11 cellular contexts compared by ENCODE assay signal in genomic region chr11:60994450-60995135, GRCh38. TPM values are rescaled to one million over a fixed set of nuclear protein-coding genes. Genes with fewer than 3 reads are reported as not detected.
DNase-seq lines count a peak whose midpoint lies in the region; ATAC-seq, FAIRE-seq and TF ChIP-seq lines count a peak whose summit lies in the region.
"Had no signal": no experiment of that assay in that cellular context is flagged by ENCODE, and none has a peak within 500 bp of the region (broad histone marks: within the 10 kb centered on the region; RNA-seq: fewer than 3 reads in every experiment).

No MANE protein-coding gene starts in this region.

- H3K36me3 ChIP-seq in CD8-positive, alpha-beta memory T cell (ENCODE audit: insufficient read depth, low read length), result peaks cover 41% of the 10 kb centered on the region
- no peaks in the 10 kb centered on the region for H3K36me3 ChIP-seq in mucosa of descending colon (ENCODE audit: low read depth)
- H3K36me3 ChIP-seq in GM23338 (ENCODE audit: insufficient read depth), result no peaks in the 10 kb centered on the region

- POLR2A ChIA-PET in A549 (lab: Yijun Ruan, JAX), result interaction anchor here (1.4 kb wide), 1 partner anchor 10 kb away, joined by 3 read pairs; no protein-coding TSS in a partner anchor
- POLR2A ChIA-PET in CD8-positive, alpha-beta memory T cell (lab: Charles Lee), result no interaction called here

- DNase-seq in A549 (ENCODE audit: low read depth in 1 of 2, low spot score in 1 of 2) (no peak), mucosa of descending colon (no peak), HT-29 (ENCODE audit: low spot score) (no peak), GM23338 (ENCODE audit: low spot score) (no peak)
- no peak for DNase-seq in CD8-positive, alpha-beta memory T cell
- DNase-seq in activated T-helper 1 cell treated with anti-CD3 and anti-CD28 coated beads, Interleukin-12 subunit alpha, Interleukin-12 subunit beta, Interleukin-2, Interleukin-4 antibody, amounts not matched to agents 30 ng/mL and 10 ng/mL and 1 ng/mL, durations not matched to agents 14 hours and 24 hours and 36 hours (ENCODE audit: low spot score), result no peak
- DNase-seq: mesendoderm, NCI-H1694 treated with DMSO at 0.1 percent for 48 hours had no signal

- 63% methylated on average over 10 of the region's 10 CpGs for WGBS in A549 (ENCODE audit: missing lambda C conversion rate)

- no peaks in the 10 kb centered on the region for H3K27me3 ChIP-seq in CD8-positive, alpha-beta memory T cell (ENCODE audit: insufficient read depth, low read length, poor library complexity, severe bottlenecking)
- H3K27me3 ChIP-seq in GM23338 (ENCODE audit: insufficient read depth), result no peaks in the 10 kb centered on the region

- TF ChIP-seq RAD21 in A549 (conservative IDR thresholded peaks at IDR 0.05 in 1 of 2, IDR thresholded peaks at IDR 0.05 in 1 of 2), result no peak

- FAIRE-seq in A549 (lab: Jason Lieb, UNC), result no peak
- FAIRE-seq: H1 had no signal

- CTCF ChIA-PET in A549 (lab: Yijun Ruan, JAX), result interaction anchor here (0.7 to 2.3 kb wide), 2 partner anchors 29 to 194 kb away, joined by 3 to 6 read pairs; no protein-coding TSS in a partner anchor
- CTCF ChIA-PET in CD8-positive, alpha-beta memory T cell (lab: Charles Lee), result interaction anchor here (1.0 to 1.2 kb wide), 2 partner anchors 8 to 23 kb away, joined by 3 read pairs; no protein-coding TSS in a partner anchor

- no peaks in the 10 kb centered on the region for H4K20me1 ChIP-seq in GM23338 (replicated peaks; ENCODE audit: insufficient read depth)

- no peaks in the 10 kb centered on the region for H3K27me3 Mint-ChIP-seq in CD8-positive, alpha-beta memory T cell
- no peaks in the 10 kb centered on the region for H3K27me3 Mint-ChIP-seq in activated T-helper 1 cell treated with anti-CD3 and anti-CD28 coated beads, Interleukin-12 subunit alpha, Interleukin-12 subunit beta, Interleukin-2, Interleukin-4 antibody, amounts not matched to agents 30 ng/mL and 10 ng/mL and 1 ng/mL, durations not matched to agents 14 hours and 24 hours and 36 hours (ENCODE audit: insufficient read depth)
- peaks cover 2% of the 10 kb centered on the region for H3K27me3 Mint-ChIP-seq in GM23338 (ENCODE audit: insufficient read depth, low read depth, poor library complexity)

- ATAC-seq in A549, result peak; percentile 23 to 32; a peak in 2 of 6 replicates
- ATAC-seq in mucosa of descending colon, result peak; percentile 14
- no peak for ATAC-seq in GM23338
- ATAC-seq in GM18870 (IDR thresholded peaks at IDR 0.05; ENCODE audit: unreplicated experiment), result no peak

- H3K27ac ChIP-seq in A549 (no peak overlapping the region), GM23338 (ENCODE audit: low read depth) (no peak overlapping the region)
- H3K27ac ChIP-seq in CD8-positive, alpha-beta memory T cell (ENCODE audit: low read depth, low read length), result no peak overlapping the region
- H3K27ac ChIP-seq: HL-60 had no signal

- TF ChIP-seq CTCF in A549 (IDR thresholded peaks at IDR 0.05), result no peak
- TF ChIP-seq CTCF in mucosa of descending colon (IDR thresholded peaks at IDR 0.05), result no peak
- no peak for TF ChIP-seq CTCF in GM23338 (conservative IDR thresholded peaks at IDR 0.05; ENCODE audit: low read depth in 2 of 2)

- H3F3A ChIP-seq in GM23338 (replicated peaks; ENCODE audit: low read depth), result no peaks in the 10 kb centered on the region

- H3K9me2 ChIP-seq in GM23338 (ENCODE audit: insufficient read depth), result no peaks in the 10 kb centered on the region

- H3K79me2 ChIP-seq in GM23338 (replicated peaks; ENCODE audit: insufficient read depth), result no peaks in the 10 kb centered on the region

- TF ChIP-seq POLR2A in A549 (IDR thresholded peaks at IDR 0.05; ENCODE audit: low read length), result no peak

- H3K9me3 ChIP-seq in A549, result no peaks in the 10 kb centered on the region
- H3K9me3 ChIP-seq in CD8-positive, alpha-beta memory T cell (ENCODE audit: low read length), result no peaks in the 10 kb centered on the region
- H3K9me3 ChIP-seq in mucosa of descending colon, result no peaks in the 10 kb centered on the region

- peaks cover 6 to 74% (median 16%) of the 10 kb centered on the region in 3 donors for H3K36me3 Mint-ChIP-seq in CD8-positive, alpha-beta memory T cell
- peaks cover 50% of the 10 kb centered on the region for H3K36me3 Mint-ChIP-seq in activated T-helper 1 cell treated with anti-CD3 and anti-CD28 coated beads, Interleukin-12 subunit alpha, Interleukin-12 subunit beta, Interleukin-2, Interleukin-4 antibody, amounts not matched to agents 30 ng/mL and 10 ng/mL and 1 ng/mL, durations not matched to agents 14 hours and 24 hours and 36 hours (ENCODE audit: low read depth)
- H3K36me3 Mint-ChIP-seq in GM23338 (ENCODE audit: low read depth), result no peaks in the 10 kb centered on the region

- H3K4me2 ChIP-seq in A549, result no peak overlapping the region
- no peak overlapping the region for H3K4me2 ChIP-seq in GM23338

- peak overlapping the region; percentile 63 to 89 (median 84) for H3K27ac Mint-ChIP-seq in CD8-positive, alpha-beta memory T cell
- H3K27ac Mint-ChIP-seq in activated T-helper 1 cell treated with anti-CD3 and anti-CD28 coated beads, Interleukin-12 subunit alpha, Interleukin-12 subunit beta, Interleukin-2, Interleukin-4 antibody, amounts not matched to agents 30 ng/mL and 10 ng/mL and 1 ng/mL, durations not matched to agents 14 hours and 24 hours and 36 hours, result peak overlapping the region; percentile 81
- H3K27ac Mint-ChIP-seq in GM23338, result no peak overlapping the region

- TF ChIP-seq EP300 in A549 (IDR thresholded peaks at IDR 0.05), result no peak

- H3K4me1 ChIP-seq in A549 (peaks cover 11% of the 10 kb centered on the region), mucosa of descending colon (ENCODE audit: low read depth) (no peaks in the 10 kb centered on the region), GM23338 (ENCODE audit: insufficient read depth) (no peaks in the 10 kb centered on the region)
- peaks cover 59% of the 10 kb centered on the region for H3K4me1 ChIP-seq in CD8-positive, alpha-beta memory T cell (ENCODE audit: insufficient read depth, low read length)

- intact Hi-C loops in activated T-helper 1 cell treated with anti-CD3 and anti-CD28 coated beads, Interleukin-12 subunit alpha, Interleukin-12 subunit beta, Interleukin-2, Interleukin-4 antibody, amounts not matched to agents 30 ng/mL and 10 ng/mL and 1 ng/mL, durations not matched to agents 14 hours and 24 hours and 36 hours (cut with micrococcal nuclease), result loop anchor here (1.0 kb wide), 4 partner anchors 8 to 67 kb away; no protein-coding TSS in a partner anchor
- intact Hi-C loops in mucosa of descending colon (cut with DNase I, micrococcal nuclease), result no loop called here

- no peaks in the 10 kb centered on the region for H3K9me3 Mint-ChIP-seq in CD8-positive, alpha-beta memory T cell
- H3K9me3 Mint-ChIP-seq in activated T-helper 1 cell treated with anti-CD3 and anti-CD28 coated beads, Interleukin-12 subunit alpha, Interleukin-12 subunit beta, Interleukin-2, Interleukin-4 antibody, amounts not matched to agents 30 ng/mL and 10 ng/mL and 1 ng/mL, durations not matched to agents 14 hours and 24 hours and 36 hours, result no peaks in the 10 kb centered on the region
- H3K9me3 Mint-ChIP-seq in GM23338, result no peaks in the 10 kb centered on the region

- H3K4me3 Mint-ChIP-seq in CD8-positive, alpha-beta memory T cell, result peak overlapping the region in 6 of 7 donors; percentile 15 to 82 (median 53)
- H3K4me3 Mint-ChIP-seq in activated T-helper 1 cell treated with anti-CD3 and anti-CD28 coated beads, Interleukin-12 subunit alpha, Interleukin-12 subunit beta, Interleukin-2, Interleukin-4 antibody, amounts not matched to agents 30 ng/mL and 10 ng/mL and 1 ng/mL, durations not matched to agents 14 hours and 24 hours and 36 hours, result peak overlapping the region; percentile 75
- H3K4me3 Mint-ChIP-seq in GM23338, result no peak overlapping the region

- H3K4me1 Mint-ChIP-seq in CD8-positive, alpha-beta memory T cell, result peaks cover 45 to 84% (median 76%) of the 10 kb centered on the region in 3 donors
- peaks cover 70% of the 10 kb centered on the region for H3K4me1 Mint-ChIP-seq in activated T-helper 1 cell treated with anti-CD3 and anti-CD28 coated beads, Interleukin-12 subunit alpha, Interleukin-12 subunit beta, Interleukin-2, Interleukin-4 antibody, amounts not matched to agents 30 ng/mL and 10 ng/mL and 1 ng/mL, durations not matched to agents 14 hours and 24 hours and 36 hours (ENCODE audit: low read depth)
- H3K4me1 Mint-ChIP-seq in GM23338, result no peaks in the 10 kb centered on the region

- H3K4me3 ChIP-seq in A549 (no peak overlapping the region), mucosa of descending colon (no peak overlapping the region), GM23338 (no peak overlapping the region)
- no peak overlapping the region for H3K4me3 ChIP-seq in CD8-positive, alpha-beta memory T cell (ENCODE audit: low read length)

- no peak overlapping the region for H2AFZ ChIP-seq in GM23338

RNA-seq across cellular contexts. Expression of gene CD6, which starts 23.1 kb away (rescaled TPM):
- 0.06 TPM in 1 of 2 replicates, not detected in the other for polyA plus RNA-seq in A549 (2011; rRNA removed)
- polyA plus RNA-seq in A549 (2012; cell fraction: cytosol; rRNA removed), result 0.05 and 0.07 TPM in 2 replicates
- 0.13 and 0.61 TPM in 2 replicates for polyA plus RNA-seq in A549 (2012; cell fraction: nucleus; rRNA removed)
- 0.06 to 0.07 TPM in 2 of 3 replicates, not detected in the other for polyA plus RNA-seq in A549 (2017; fragmentation: RNase III; extraction: RNeasy Plus Mini Kit Qiagen cat#74134 plus additional on column Dnase treatment)
- not detected in 2 replicates for polyA minus RNA-seq in A549 (2011; rRNA and poly(A)+ RNA removed)
- total RNA-seq in CD8-positive, alpha-beta memory T cell, result 100 to 1,000 TPM; 229 to 233 TPM
- polyA plus RNA-seq in CD8-positive, alpha-beta memory T cell, result 156 TPM
- 411 and 416 TPM in 2 replicates for total RNA-seq in activated T-helper 1 cell treated with anti-CD3 and anti-CD28 coated beads, Interleukin-12 subunit alpha, Interleukin-12 subunit beta, Interleukin-2, Interleukin-4 antibody, amounts not matched to agents 30 ng/mL and 10 ng/mL and 1 ng/mL, durations not matched to agents 14 hours and 24 hours and 36 hours
- total RNA-seq in mucosa of descending colon, result 1 to 10 TPM; 2.3 to 4.3 (median 2.8) TPM
- 0.53 and 2.1 TPM in 2 replicates for total RNA-seq in HT-29 (2014; rRNA removed; shearing (Covaris generic))
- 0.49 and 1.9 TPM in 2 replicates for total RNA-seq in GM23338 (2014; rRNA removed; shearing (Covaris generic))
- not detected in 2 replicates for polyA plus RNA-seq in GM23338 (2016; fragmentation: Nextera tagmentation; extraction: Ambion mirVana)
- total RNA-seq: H1 had no signal

RNA-seq across cellular contexts. Expression of gene SLC15A3, which starts 42.6 kb away (rescaled TPM):
- polyA plus RNA-seq in A549 (2011; rRNA removed), result not detected in 2 replicates
- polyA plus RNA-seq in A549 (2012; cell fraction: cytosol; rRNA removed), result not detected in 2 replicates
- not detected in 2 replicates for polyA plus RNA-seq in A549 (2012; cell fraction: nucleus; rRNA removed)
- polyA plus RNA-seq in A549 (2017; fragmentation: RNase III; extraction: RNeasy Plus Mini Kit Qiagen cat#74134 plus additional on column Dnase treatment), result not detected in 3 replicates
- not detected in 2 replicates for polyA minus RNA-seq in A549 (2011; rRNA and poly(A)+ RNA removed)
- total RNA-seq in CD8-positive, alpha-beta memory T cell, result 1 to 10 TPM; 1.2 to 1.5 TPM
- polyA plus RNA-seq in CD8-positive, alpha-beta memory T cell, result not detected
- 1.7 and 2.0 TPM in 2 replicates for total RNA-seq in activated T-helper 1 cell treated with anti-CD3 and anti-CD28 coated beads, Interleukin-12 subunit alpha, Interleukin-12 subunit beta, Interleukin-2, Interleukin-4 antibody, amounts not matched to agents 30 ng/mL and 10 ng/mL and 1 ng/mL, durations not matched to agents 14 hours and 24 hours and 36 hours
- 10 to 100 TPM in 2 of 3 donors, 1 to 10 TPM in 1; 6.2 to 36.8 (median 18.4) TPM for total RNA-seq in mucosa of descending colon
- total RNA-seq in HT-29 (2014; rRNA removed; shearing (Covaris generic)), result 1.4 and 2.6 TPM in 2 replicates
- 15.8 and 18.9 TPM in 2 replicates for total RNA-seq in GM23338 (2014; rRNA removed; shearing (Covaris generic))
- polyA plus RNA-seq in GM23338 (2016; fragmentation: Nextera tagmentation; extraction: Ambion mirVana), result 14.2 and 16.7 TPM in 2 replicates

Comparison
In these comparisons a context has a peak if more than half of its experiments do, and no peak if none do; other contexts are left out.
1. ATAC-seq: peak in A549 (2 of 2) and mucosa of descending colon (single experiment); none in GM23338 (single experiment) and GM18870 (single experiment).
2. RNA of gene CD6, which starts 23.1 kb away (total RNA-seq): 411 to 416 TPM in activated T-helper 1 cell treated with anti-CD3 and anti-CD28 coated beads, Interleukin-12 subunit alpha, Interleukin-12 subunit beta, Interleukin-2, Interleukin-4 antibody, amounts not matched to agents 30 ng/mL and 10 ng/mL and 1 ng/mL, durations not matched to agents 14 hours and 24 hours and 36 hours and 229 to 233 TPM in CD8-positive, alpha-beta memory T cell; 2.3 to 4.3 TPM in mucosa of descending colon, 0.53 to 2.1 TPM in HT-29 and 0.49 to 1.9 TPM in GM23338; every median in the first group is over 10 times any median in the second.